Comparison of ENCODE assay signal across 18 cellular contexts in genomic region chr1:107220036-107220435, GRCh38.
A peak's percentile ranks its signal among the peaks of the same experiment; 100 is the strongest.
DNase-seq lines count a peak whose midpoint lies in the region; ATAC-seq and TF ChIP-seq lines count a peak whose summit lies in the region.
"Had no signal": no experiment of that assay in that cellular context is flagged by ENCODE, and none has a peak within 500 bp of the region (broad histone marks: within the 10 kb centered on the region; RNA-seq: fewer than 3 reads in every experiment).

No MANE protein-coding gene starts in this region.

- TF ChIP-seq CTCF in BJ (IDR thresholded peaks at IDR 0.05; ENCODE audit: insufficient read depth, low read depth, low read length) (no peak), astrocyte of the cerebellum (IDR thresholded peaks at IDR 0.05; ENCODE audit: low read depth, low read length, missing control alignments) (no peak), heart right ventricle (IDR thresholded peaks at IDR 0.05) (no peak)

- no peak overlapping the region for H3K27ac Mint-ChIP-seq in CD4-positive, alpha-beta memory T cell
- H3K27ac Mint-ChIP-seq: B cell had no signal

- H3K27me3 Mint-ChIP-seq in CD4-positive, alpha-beta memory T cell: no peaks in the 10 kb centered on the region
- H3K27me3 Mint-ChIP-seq: B cell had no signal

- in situ Hi-C loops in astrocyte of the cerebellum (cut with HindIII; ENCODE audit: low sequenced_read_pairs): no loop called here

- no peaks in the 10 kb centered on the region for H3K9me3 ChIP-seq in CD4-positive, alpha-beta memory T cell (ENCODE audit: control insufficient read depth in 1 of 2, low read length in 2 of 2)
- H3K9me3 ChIP-seq in heart right ventricle: peaks cover 0 to 32% (median 2%) of the 10 kb centered on the region in 11 donors
- H3K9me3 ChIP-seq: SK-N-SH had no signal

- ATAC-seq in heart right ventricle: no peak
- ATAC-seq: Right ventricle myocardium inferior had no signal

- peak; percentile 19 for DNase-seq in BJ (ENCODE audit: low read depth)
- peak; percentile 23 for DNase-seq in HT1080 (ENCODE audit: low read depth)
- peak; percentile 86 for DNase-seq in astrocyte of the cerebellum (ENCODE audit: low read depth)
- DNase-seq in islet precursor cell: peak; percentile 83
- no peak for DNase-seq in activated gamma-delta T cell (lab: John Stamatoyannopoulos, UW)
- no peak for DNase-seq in DMS79 (lab: John Stamatoyannopoulos, UW)
- no peak for DNase-seq in CD4-positive, alpha-beta memory T cell
- DNase-seq in heart right ventricle: no peak
- DNase-seq: H7, KG1, MM.1S, NCI-H1105, NCI-H187, NCI-H446 treated with DMSO at 0.1 percent for 48 hours, NCI-H82, SK-N-SH had no signal

- H3K36me3 Mint-ChIP-seq in CD4-positive, alpha-beta memory T cell: no peaks in the 10 kb centered on the region

- H3K4me1 ChIP-seq in CD4-positive, alpha-beta memory T cell (ENCODE audit: insufficient read depth, low read length): no peaks in the 10 kb centered on the region
- H3K4me1 ChIP-seq in heart right ventricle: no peaks in the 10 kb centered on the region

- CTCF ChIA-PET in BJ (lab: Yijun Ruan, JAX): interaction anchor here (0.6 kb wide), 1 partner anchor 12 kb away, joined by 3 read pairs; no protein-coding TSS in a partner anchor
- CTCF ChIA-PET in CD4-positive, alpha-beta memory T cell (lab: Charles Lee; ENCODE audit: partially characterized antibody): no interaction called here

- H3K27me3 ChIP-seq in BJ (ENCODE audit: control insufficient read depth, insufficient read depth, low read length) (no peaks in the 10 kb centered on the region), heart right ventricle (no peaks in the 10 kb centered on the region)
- H3K27me3 ChIP-seq in CD4-positive, alpha-beta memory T cell (ENCODE audit: insufficient read depth, low read length): no peaks in the 10 kb centered on the region

- no peak overlapping the region for H3K4me3 Mint-ChIP-seq in CD4-positive, alpha-beta memory T cell
- H3K4me3 Mint-ChIP-seq: B cell had no signal

- POLR2A ChIA-PET in BJ (lab: Charles Lee): no interaction called here
- POLR2A ChIA-PET in CD4-positive, alpha-beta memory T cell (lab: Charles Lee; ENCODE audit: partially characterized antibody): no interaction called here

- no peak overlapping the region for H3K27ac ChIP-seq in CD4-positive, alpha-beta memory T cell (ENCODE audit: low read depth, low read length)
- no peak overlapping the region for H3K27ac ChIP-seq in heart right ventricle

- 94 to 96% methylated on average over 1 of the region's 1 CpG for WGBS in heart right ventricle, 2 donors

- no peak overlapping the region for H3K4me3 ChIP-seq in BJ (ENCODE audit: low read depth, low read length)
- no peak overlapping the region for H3K4me3 ChIP-seq in astrocyte of the cerebellum (ENCODE audit: low read depth, low read length)
- H3K4me3 ChIP-seq in CD4-positive, alpha-beta memory T cell (ENCODE audit: low read length in 2 of 2): no peak overlapping the region
- no peak overlapping the region for H3K4me3 ChIP-seq in heart right ventricle

- intact Hi-C loops in CD4-positive, alpha-beta memory T cell (cut with micrococcal nuclease): no loop called here
- intact Hi-C loops in heart right ventricle (cut with DNase I): no loop called here

- H3K9me3 Mint-ChIP-seq in CD4-positive, alpha-beta memory T cell: peaks cover 0 to 25% (median 10%) of the 10 kb centered on the region in 8 donors

- H3K36me3 ChIP-seq in BJ (ENCODE audit: control insufficient read depth, insufficient read depth, low read length): no peaks in the 10 kb centered on the region
- no peaks in the 10 kb centered on the region for H3K36me3 ChIP-seq in CD4-positive, alpha-beta memory T cell (ENCODE audit: insufficient read depth, low read length)
- no peaks in the 10 kb centered on the region for H3K36me3 ChIP-seq in heart right ventricle

- no peaks in the 10 kb centered on the region for H3K4me1 Mint-ChIP-seq in CD4-positive, alpha-beta memory T cell
- H3K4me1 Mint-ChIP-seq: B cell had no signal

Comparison
In these comparisons a context has a peak if more than half of its experiments do, and no peak if none do; other contexts are left out.
1. DNase-seq: peak in BJ (single experiment), HT1080 (single experiment), astrocyte of the cerebellum (single experiment) and islet precursor cell (single experiment); none in activated gamma-delta T cell (single experiment), DMS79 (single experiment), CD4-positive, alpha-beta memory T cell (0 of 5) and heart right ventricle (0 of 2).